ENCODE assay signal across 25 cellular contexts in genomic region chr4:130023088-130023487, GRCh38.
"Had no signal": no experiment of that assay in that cellular context is flagged by ENCODE, and none has a peak within 500 bp of the region (broad histone marks: within the 10 kb centered on the region; RNA-seq: fewer than 3 reads in every experiment).

No MANE protein-coding gene starts in this region.

- H3K27me3 ChIP-seq: dorsolateral prefrontal cortex, esophagus muscularis mucosa, foreskin keratinocyte, gastroesophageal sphincter, heart left ventricle, hepatocyte, right atrium auricular region, sigmoid colon, testis, tibial artery had no signal

- H3K27ac Mint-ChIP-seq: memory B cell; natural killer cell; stimulated activated effector memory CD8-positive, alpha-beta T cell treated with anti-CD3 and anti-CD28 coated beads, Interleukin-12 subunit alpha, Interleukin-12 subunit beta, amount 100 ng/mL, for 72 hours; type B pancreatic cell had no signal

- DNase-seq: cortex of kidney; dorsolateral prefrontal cortex; effector CD8-positive, alpha-beta T cell; foreskin keratinocyte; heart left ventricle; kidney; natural killer cell; sigmoid colon; stimulated activated CD4-positive, alpha-beta T cell treated with anti-CD3 and anti-CD28 coated beads, Interleukin-2, amount 100 ng/mL, for 24 hours; stimulated activated CD4-positive, alpha-beta T cell treated with anti-CD3 and anti-CD28 coated beads, Interleukin-4, amount 100 ng/mL, for 24 hours; stimulated activated naive CD8-positive, alpha-beta T cell treated with anti-CD3 and anti-CD28 coated beads, Interleukin-15, Interleukin-2, amounts not matched to agents 100 U/mL and 50 U/mL, for 24 hours; substantia nigra; testis; tibial artery had no signal

- H3K36me3 ChIP-seq: esophagus muscularis mucosa, gastroesophageal sphincter, heart left ventricle, prostate gland, right atrium auricular region, sigmoid colon, tibial artery had no signal

- H3K9me3 ChIP-seq: esophagus muscularis mucosa, gastroesophageal sphincter, prostate gland, right atrium auricular region, sigmoid colon, testis, tibial artery had no signal

- H3K9me3 Mint-ChIP-seq: memory B cell had no signal

- H3K4me2 ChIP-seq: hepatocyte had no signal

- H3K4me1 ChIP-seq: esophagus muscularis mucosa, foreskin keratinocyte, heart left ventricle, prostate gland, right atrium auricular region, sigmoid colon, testis, tibial artery had no signal

- H3K4me3 Mint-ChIP-seq: memory B cell; natural killer cell; neural crest cell; stimulated activated effector memory CD8-positive, alpha-beta T cell treated with anti-CD3 and anti-CD28 coated beads, Interleukin-12 subunit alpha, Interleukin-12 subunit beta, amount 100 ng/mL, for 72 hours; type B pancreatic cell had no signal

- H3K36me3 Mint-ChIP-seq: memory B cell; natural killer cell; stimulated activated effector memory CD8-positive, alpha-beta T cell treated with anti-CD3 and anti-CD28 coated beads, Interleukin-12 subunit alpha, Interleukin-12 subunit beta, amount 100 ng/mL, for 72 hours; type B pancreatic cell had no signal

- H3K27ac ChIP-seq: dorsolateral prefrontal cortex, esophagus muscularis mucosa, foreskin keratinocyte, gastroesophageal sphincter, heart left ventricle, hepatocyte, prostate gland, right atrium auricular region, sigmoid colon, testis, tibial artery had no signal

- H3K4me3 ChIP-seq: dorsolateral prefrontal cortex, esophagus muscularis mucosa, gastroesophageal sphincter, heart left ventricle, hepatocyte, lung, prostate gland, right atrium auricular region, sigmoid colon, testis, tibial artery had no signal

- H3K27me3 Mint-ChIP-seq: memory B cell, type B pancreatic cell had no signal

- H3K4me1 Mint-ChIP-seq: memory B cell; natural killer cell; stimulated activated effector memory CD8-positive, alpha-beta T cell treated with anti-CD3 and anti-CD28 coated beads, Interleukin-12 subunit alpha, Interleukin-12 subunit beta, amount 100 ng/mL, for 72 hours had no signal

- ATAC-seq: foreskin keratinocyte; gastroesophageal sphincter; heart left ventricle; left lobe of liver; natural killer cell; stimulated activated effector memory CD8-positive, alpha-beta T cell treated with anti-CD3 and anti-CD28 coated beads, Interleukin-12 subunit alpha, Interleukin-12 subunit beta, amount 100 ng/mL, for 72 hours; stimulated activated naive CD8-positive, alpha-beta T cell treated with anti-CD3 and anti-CD28 coated beads, Interleukin-15, Interleukin-2, amounts not matched to agents 100 U/mL and 50 U/mL, for 24 hours had no signal

- H3K79me2 ChIP-seq: hepatocyte had no signal

- H2AFZ ChIP-seq: hepatocyte had no signal
